In the genomic region with DNA sequence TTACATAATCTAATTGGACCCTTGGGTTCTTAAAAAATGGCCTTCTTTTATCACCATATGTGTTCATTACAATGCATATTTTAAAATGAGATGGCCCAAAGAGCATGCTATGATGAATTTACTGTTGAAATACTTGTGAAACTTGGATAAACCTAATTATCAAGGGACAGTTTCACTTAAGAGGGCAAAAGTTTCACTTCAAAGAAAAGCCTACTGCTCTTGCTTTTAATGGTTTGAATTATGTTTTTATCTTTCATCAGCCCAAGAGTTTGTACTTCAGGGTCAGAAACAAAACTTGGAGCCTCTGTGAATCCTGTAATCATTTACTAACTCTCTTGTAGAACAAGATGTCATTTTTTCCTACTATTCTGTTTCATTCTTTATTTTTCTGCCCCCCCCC, we compare ENCODE assay signal across 33 cellular contexts.
"Had no signal": no experiment of that assay in that cellular context is flagged by ENCODE, and none has a peak within 500 bp of the region (broad histone marks: within the 10 kb centered on the region; RNA-seq: fewer than 3 reads in every experiment).

No MANE protein-coding gene starts in this region.

- FAIRE-seq: endometrium had no signal

- H3K9me3 Mint-ChIP-seq: activated naive CD4-positive, alpha-beta T cell treated with anti-CD3 and anti-CD28 coated beads for 36 hours; activated naive CD8-positive, alpha-beta T cell treated with anti-CD3 and anti-CD28 coated beads, Interleukin-2, amount 10 ng/mL, durations not matched to agents 7 days and 5 days; activated T-helper 1 cell treated with anti-CD3 and anti-CD28 coated beads, Interleukin-12 subunit alpha, Interleukin-12 subunit beta, Interleukin-2, Interleukin-4 antibody, amounts not matched to agents 30 ng/mL and 10 ng/mL and 1 ng/mL, durations not matched to agents 14 hours and 24 hours and 36 hours; brain; naive B cell; nephron progenitor cell; stimulated activated naive CD8-positive, alpha-beta T cell treated with anti-CD3 and anti-CD28 coated beads, Interleukin-15, amount 100 ng/mL, for 72 hours; type B pancreatic cell had no signal

- H3K27me3 ChIP-seq: ascending aorta, cardiac muscle cell, colonic mucosa, esophagus squamous epithelium, heart right ventricle, neutrophil, right lobe of liver, uterus had no signal

- H3K36me3 ChIP-seq: ascending aorta, cardiac muscle cell, colonic mucosa, esophagus squamous epithelium, heart right ventricle, neutrophil, right lobe of liver, uterus had no signal

- ATAC-seq: heart right ventricle; left ventricle myocardium superior; right lobe of liver; stimulated activated naive CD8-positive, alpha-beta T cell treated with anti-CD3 and anti-CD28 coated beads, Interleukin-15, amount 100 ng/mL, for 72 hours had no signal

- H3K27me3 Mint-ChIP-seq: activated naive CD8-positive, alpha-beta T cell treated with anti-CD3 and anti-CD28 coated beads, Interleukin-2, amount 10 ng/mL, durations not matched to agents 7 days and 5 days; brain; naive B cell; stimulated activated naive CD8-positive, alpha-beta T cell treated with anti-CD3 and anti-CD28 coated beads, Interleukin-15, amount 100 ng/mL, for 72 hours; type B pancreatic cell had no signal

- DNase-seq: activated CD4-positive, alpha-beta T cell treated with anti-CD3 and anti-CD28 coated beads for 4 hours; activated CD4-positive, alpha-beta T cell treated with anti-CD3 and anti-CD28 coated beads, Interleukin-2, amount 50 U/mL, for 48 hours; activated CD8-positive, alpha-beta memory T cell treated with anti-CD3 and anti-CD28 coated beads, Interleukin-2, amount 50 U/mL, for 4 hours; activated effector memory CD4-positive, alpha-beta T cell treated with anti-CD3 and anti-CD28 coated beads, Interleukin-2, amount 50 U/mL, for 16 hours; activated naive CD4-positive, alpha-beta T cell treated with anti-CD3 and anti-CD28 coated beads for 36 hours; activated naive CD8-positive, alpha-beta T cell treated with anti-CD3 and anti-CD28 coated beads, Interleukin-2, amount 10 ng/mL, durations not matched to agents 7 days and 5 days; activated T-cell treated with anti-CD3 and anti-CD28 coated beads, Interleukin-2, amount 50 U/mL, for 1 hour; cerebellar nuclear complex; colonic mucosa; effector CD8-positive, alpha-beta T cell; esophagus squamous epithelium; foreskin melanocyte; heart right ventricle; left ventricle myocardium superior; naive B cell; nephron progenitor cell; right lobe of liver; stimulated activated CD4-positive, alpha-beta T cell treated with anti-CD3 and anti-CD28 coated beads, Interleukin-12 subunit alpha, Interleukin-12 subunit beta, amount 100 ng/mL, for 4 hours; stimulated activated CD4-positive, alpha-beta T cell treated with anti-CD3 and anti-CD28 coated beads, Interleukin-4, amount 100 ng/mL, for 1 hour; stimulated activated naive CD8-positive, alpha-beta T cell treated with anti-CD3 and anti-CD28 coated beads, Interleukin-15, amount 100 ng/mL, for 72 hours; substantia nigra; T-helper 9 cell; uterus had no signal

- H3K27ac Mint-ChIP-seq: activated naive CD4-positive, alpha-beta T cell treated with anti-CD3 and anti-CD28 coated beads for 36 hours; activated naive CD8-positive, alpha-beta T cell treated with anti-CD3 and anti-CD28 coated beads, Interleukin-2, amount 10 ng/mL, durations not matched to agents 7 days and 5 days; activated T-helper 1 cell treated with anti-CD3 and anti-CD28 coated beads, Interleukin-12 subunit alpha, Interleukin-12 subunit beta, Interleukin-2, Interleukin-4 antibody, amounts not matched to agents 30 ng/mL and 10 ng/mL and 1 ng/mL, durations not matched to agents 14 hours and 24 hours and 36 hours; brain; naive B cell; nephron progenitor cell; type B pancreatic cell had no signal

- H3K4me1 ChIP-seq: colonic mucosa, uterus had no signal

- H3K9me3 ChIP-seq: ascending aorta, colonic mucosa, esophagus squamous epithelium, heart right ventricle, neutrophil, right lobe of liver, uterus had no signal

- H3K27ac ChIP-seq: ascending aorta, cardiac muscle cell, colonic mucosa, epithelial cell of prostate, esophagus squamous epithelium, heart right ventricle, neutrophil, right lobe of liver, skin epidermis, uterus, VCaP had no signal

- H3K4me3 Mint-ChIP-seq: activated naive CD4-positive, alpha-beta T cell treated with anti-CD3 and anti-CD28 coated beads for 36 hours; activated naive CD8-positive, alpha-beta T cell treated with anti-CD3 and anti-CD28 coated beads, Interleukin-2, amount 10 ng/mL, durations not matched to agents 7 days and 5 days; activated T-helper 1 cell treated with anti-CD3 and anti-CD28 coated beads, Interleukin-12 subunit alpha, Interleukin-12 subunit beta, Interleukin-2, Interleukin-4 antibody, amounts not matched to agents 30 ng/mL and 10 ng/mL and 1 ng/mL, durations not matched to agents 14 hours and 24 hours and 36 hours; brain; naive B cell; nephron progenitor cell; stimulated activated naive CD8-positive, alpha-beta T cell treated with anti-CD3 and anti-CD28 coated beads, Interleukin-15, amount 100 ng/mL, for 72 hours; type B pancreatic cell had no signal

- H3K4me3 ChIP-seq: ascending aorta, cardiac muscle cell, colonic mucosa, esophagus squamous epithelium, heart right ventricle, right lobe of liver, skin epidermis, uterus had no signal
